In the genomic region with DNA sequence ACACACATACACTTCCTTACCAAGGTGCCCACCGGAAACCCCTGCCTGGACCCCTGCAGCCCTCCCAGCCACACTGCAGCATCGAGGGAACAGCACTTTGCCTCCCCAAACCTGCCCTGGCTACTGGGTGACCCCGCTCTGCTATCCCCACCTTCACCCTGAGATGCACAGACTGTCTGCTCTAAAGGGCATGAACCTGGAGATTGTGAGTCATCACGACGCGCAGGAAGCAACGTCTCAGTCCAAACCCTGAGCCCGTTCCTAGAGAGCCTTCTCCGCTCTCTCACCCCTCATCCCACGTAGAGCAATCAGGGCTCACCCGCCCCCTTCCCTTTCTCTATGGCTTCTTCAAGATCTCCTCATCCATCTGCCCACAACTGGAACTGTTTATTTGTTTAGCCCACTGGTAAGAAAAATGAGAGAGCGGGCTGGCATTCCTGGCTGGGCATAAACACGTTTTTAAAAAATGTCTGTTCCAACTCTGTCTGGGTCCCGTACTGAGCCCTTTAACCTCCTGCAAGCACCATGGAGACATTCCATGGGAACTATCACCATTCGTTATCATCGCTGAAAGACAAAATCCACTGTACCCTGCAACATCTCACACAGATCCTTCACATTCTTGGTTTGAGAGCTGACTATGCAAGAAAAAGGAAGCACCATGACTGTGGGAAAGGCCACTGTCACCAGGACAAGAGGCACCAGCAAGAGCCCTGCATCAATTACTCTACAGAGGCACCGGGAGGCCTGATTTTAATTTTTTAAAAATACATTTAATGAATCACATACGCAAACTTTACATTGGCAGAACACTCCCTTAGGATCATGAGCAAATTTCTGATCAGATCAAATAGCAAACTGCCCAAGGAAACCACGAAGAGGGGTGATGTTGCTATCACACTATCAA, we compare ENCODE assay signal across 10 cellular contexts. TPM values are rescaled to one million over a fixed set of nuclear protein-coding genes. Genes with fewer than 3 reads are reported as not detected.
DNase-seq lines count a peak whose midpoint lies in the region; ATAC-seq, FAIRE-seq and TF ChIP-seq lines count a peak whose summit lies in the region.
"Had no signal": no experiment of that assay in that cellular context is flagged by ENCODE, and none has a peak within 500 bp of the region (broad histone marks: within the 10 kb centered on the region; RNA-seq: fewer than 3 reads in every experiment).

No MANE protein-coding gene starts in this region.

- intact Hi-C loops in activated T-helper 1 cell treated with anti-CD3 and anti-CD28 coated beads, Interleukin-12 subunit alpha, Interleukin-12 subunit beta, Interleukin-2, Interleukin-4 antibody, amounts not matched to agents 30 ng/mL and 10 ng/mL and 1 ng/mL, durations not matched to agents 14 hours and 24 hours and 36 hours (cut with micrococcal nuclease) = no loop called here

- peaks cover 9% of the 10 kb centered on the region for H3K36me3 Mint-ChIP-seq in nephron progenitor cell (ENCODE audit: low read depth)
- no peaks in the 10 kb centered on the region for H3K36me3 Mint-ChIP-seq in activated T-helper 1 cell treated with anti-CD3 and anti-CD28 coated beads, Interleukin-12 subunit alpha, Interleukin-12 subunit beta, Interleukin-2, Interleukin-4 antibody, amounts not matched to agents 30 ng/mL and 10 ng/mL and 1 ng/mL, durations not matched to agents 14 hours and 24 hours and 36 hours (ENCODE audit: low read depth)

- peaks cover 84% of the 10 kb centered on the region for H3K4me1 Mint-ChIP-seq in nephron progenitor cell
- no peaks in the 10 kb centered on the region for H3K4me1 Mint-ChIP-seq in activated T-helper 1 cell treated with anti-CD3 and anti-CD28 coated beads, Interleukin-12 subunit alpha, Interleukin-12 subunit beta, Interleukin-2, Interleukin-4 antibody, amounts not matched to agents 30 ng/mL and 10 ng/mL and 1 ng/mL, durations not matched to agents 14 hours and 24 hours and 36 hours (ENCODE audit: low read depth)

- TF ChIP-seq CTCF in NB4 (IDR thresholded peaks at IDR 0.05; ENCODE audit: low read depth, low read length) = no peak
- no peak for TF ChIP-seq CTCF in epithelial cell of esophagus (IDR thresholded peaks at IDR 0.05; ENCODE audit: insufficient read depth, low read depth, low read length, missing control alignments)
- TF ChIP-seq CTCF in nephron progenitor cell (IDR thresholded peaks at IDR 0.05) = no peak
- TF ChIP-seq CTCF in D721Med (IDR thresholded peaks at IDR 0.05; ENCODE audit: insufficient read depth, missing control alignments) = no peak

- no peaks in the 10 kb centered on the region for H3K9me3 Mint-ChIP-seq in nephron progenitor cell
- H3K9me3 Mint-ChIP-seq in activated T-helper 1 cell treated with anti-CD3 and anti-CD28 coated beads, Interleukin-12 subunit alpha, Interleukin-12 subunit beta, Interleukin-2, Interleukin-4 antibody, amounts not matched to agents 30 ng/mL and 10 ng/mL and 1 ng/mL, durations not matched to agents 14 hours and 24 hours and 36 hours = no peaks in the 10 kb centered on the region
- H3K9me3 Mint-ChIP-seq: activated naive CD4-positive, alpha-beta T cell treated with anti-CD3 and anti-CD28 coated beads for 36 hours had no signal

- ATAC-seq in HG02938 (IDR thresholded peaks at IDR 0.05; ENCODE audit: unreplicated experiment) = no peak
- no peak for ATAC-seq in HG03378 (IDR thresholded peaks at IDR 0.05; ENCODE audit: unreplicated experiment)

- no peak overlapping the region for H3K4me3 Mint-ChIP-seq in nephron progenitor cell
- no peak overlapping the region for H3K4me3 Mint-ChIP-seq in activated T-helper 1 cell treated with anti-CD3 and anti-CD28 coated beads, Interleukin-12 subunit alpha, Interleukin-12 subunit beta, Interleukin-2, Interleukin-4 antibody, amounts not matched to agents 30 ng/mL and 10 ng/mL and 1 ng/mL, durations not matched to agents 14 hours and 24 hours and 36 hours
- H3K4me3 Mint-ChIP-seq: activated naive CD4-positive, alpha-beta T cell treated with anti-CD3 and anti-CD28 coated beads for 36 hours had no signal

- H3K27me3 Mint-ChIP-seq in nephron progenitor cell (ENCODE audit: low read depth, poor library complexity) = peaks cover 7% of the 10 kb centered on the region
- H3K27me3 Mint-ChIP-seq in activated T-helper 1 cell treated with anti-CD3 and anti-CD28 coated beads, Interleukin-12 subunit alpha, Interleukin-12 subunit beta, Interleukin-2, Interleukin-4 antibody, amounts not matched to agents 30 ng/mL and 10 ng/mL and 1 ng/mL, durations not matched to agents 14 hours and 24 hours and 36 hours (ENCODE audit: insufficient read depth) = no peaks in the 10 kb centered on the region

- no peak for FAIRE-seq in D721Med (lab: Jason Lieb, UNC)

- TF ChIP-seq POLR2A in NB4 (IDR thresholded peaks at IDR 0.05; ENCODE audit: extremely low read depth, insufficient read length) = no peak

- peak overlapping the region; percentile 58 for H3K27ac Mint-ChIP-seq in nephron progenitor cell
- no peak overlapping the region for H3K27ac Mint-ChIP-seq in activated T-helper 1 cell treated with anti-CD3 and anti-CD28 coated beads, Interleukin-12 subunit alpha, Interleukin-12 subunit beta, Interleukin-2, Interleukin-4 antibody, amounts not matched to agents 30 ng/mL and 10 ng/mL and 1 ng/mL, durations not matched to agents 14 hours and 24 hours and 36 hours
- H3K27ac Mint-ChIP-seq: activated naive CD4-positive, alpha-beta T cell treated with anti-CD3 and anti-CD28 coated beads for 36 hours had no signal

- H3K4me3 ChIP-seq in NB4 (ENCODE audit: low read depth, low read length) (no peak overlapping the region), epithelial cell of esophagus (ENCODE audit: low read length) (no peak overlapping the region)

- peak; percentile 64 for DNase-seq in AG08396 (ENCODE audit: low spot score)
- peak; percentile 42 for DNase-seq in NB4 (ENCODE audit: low read depth)
- peak; percentile 60 for DNase-seq in epithelial cell of esophagus (ENCODE audit: low read depth)
- DNase-seq in nephron progenitor cell = no peak
- DNase-seq in D721Med (ENCODE audit: insufficient read length, low spot score) = no peak
- no peak for DNase-seq in activated T-helper 1 cell treated with anti-CD3 and anti-CD28 coated beads, Interleukin-12 subunit alpha, Interleukin-12 subunit beta, Interleukin-2, Interleukin-4 antibody, amounts not matched to agents 30 ng/mL and 10 ng/mL and 1 ng/mL, durations not matched to agents 14 hours and 24 hours and 36 hours (ENCODE audit: low spot score)
- DNase-seq: activated naive CD4-positive, alpha-beta T cell treated with anti-CD3 and anti-CD28 coated beads for 36 hours; SIG-M5 had no signal

RNA-seq across cellular contexts. Expression of a gene that starts 28.2 kb away (rescaled TPM):
- 0.34 TPM in 2 replicates for total RNA-seq in activated T-helper 1 cell treated with anti-CD3 and anti-CD28 coated beads, Interleukin-12 subunit alpha, Interleukin-12 subunit beta, Interleukin-2, Interleukin-4 antibody, amounts not matched to agents 30 ng/mL and 10 ng/mL and 1 ng/mL, durations not matched to agents 14 hours and 24 hours and 36 hours

Comparison
In these comparisons a context has a peak if more than half of its experiments do, and no peak if none do; other contexts are left out.
1. DNase-seq: peak in AG08396 (single experiment), NB4 (single experiment) and epithelial cell of esophagus (single experiment); none in nephron progenitor cell (single experiment), D721Med (single experiment) and activated T-helper 1 cell treated with anti-CD3 and anti-CD28 coated beads, Interleukin-12 subunit alpha, Interleukin-12 subunit beta, Interleukin-2, Interleukin-4 antibody, amounts not matched to agents 30 ng/mL and 10 ng/mL and 1 ng/mL, durations not matched to agents 14 hours and 24 hours and 36 hours (single experiment).